Comparison of ENCODE assay signal across 8 cellular contexts in genomic region chr16:5097470-5098220, GRCh38.
DNase-seq lines count a peak whose midpoint lies in the region; ATAC-seq lines count a peak whose summit lies in the region.
"Not testable (repeated sequence)": the region's sequence is repeated elsewhere in the genome, so short reads cannot be mapped to it uniquely, and the experiment has no call there.

Gene EEF2KMT, minus strand, starts transcription at chr16:5097795. Its CDS starts 56 bp downstream, at chr16:5097739.

- H3K4me3 ChIP-seq in SK-N-MC, result peak within 1 kb of the TSS; percentile 80

- not testable (repeated sequence) for H3K9me3 Mint-ChIP-seq in activated naive CD4-positive, alpha-beta T cell treated with anti-CD3 and anti-CD28 coated beads, Interleukin-2, amount 50 U/mL, for 24 hours

- DNase-seq in GF-D8 (lab: John Stamatoyannopoulos, UW), result peak; percentile 97
- DNase-seq in NCI-H1048 (lab: John Stamatoyannopoulos, UW), result peak; percentile 78
- peak; percentile 91 for DNase-seq in SK-N-MC (ENCODE audit: low read depth, low spot score)
- DNase-seq in globus pallidus (ENCODE audit: low spot score), result peak; percentile 100
- peak; percentile 88 to 100 (median 99) for DNase-seq in nucleus accumbens (lab: John Stamatoyannopoulos, UW)
- DNase-seq in superior temporal gyrus (ENCODE audit: extremely low spot score), result peak; percentile 95

- not testable (repeated sequence) for H3K36me3 ChIP-seq in SK-N-MC (ENCODE audit: insufficient read depth, low read length)

- not testable (repeated sequence) for H3K27ac ChIP-seq in SK-N-MC

- peaks cover 25% of the 10 kb centered on the region for H3K4me1 Mint-ChIP-seq in activated naive CD4-positive, alpha-beta T cell treated with anti-CD3 and anti-CD28 coated beads, Interleukin-2, amount 50 U/mL, for 24 hours

- peak within 1 kb of the TSS; percentile 78 for H3K9ac ChIP-seq in SK-N-MC (ENCODE audit: insufficient read length)

- peak; percentile 92 for ATAC-seq in HG02571 (IDR thresholded peaks at IDR 0.05; ENCODE audit: unreplicated experiment)

- peak within 1 kb of the TSS; percentile 91 for H3K27ac Mint-ChIP-seq in activated naive CD4-positive, alpha-beta T cell treated with anti-CD3 and anti-CD28 coated beads, Interleukin-2, amount 50 U/mL, for 24 hours

- peak within 1 kb of the TSS; percentile 89 for H3K4me3 Mint-ChIP-seq in activated naive CD4-positive, alpha-beta T cell treated with anti-CD3 and anti-CD28 coated beads, Interleukin-2, amount 50 U/mL, for 24 hours

- H3K27me3 Mint-ChIP-seq in activated naive CD4-positive, alpha-beta T cell treated with anti-CD3 and anti-CD28 coated beads, Interleukin-2, amount 50 U/mL, for 24 hours, result not testable (repeated sequence)

- not testable (repeated sequence) for H3K9me3 ChIP-seq in SK-N-MC (ENCODE audit: low read depth, low read length)

- H3K36me3 Mint-ChIP-seq in activated naive CD4-positive, alpha-beta T cell treated with anti-CD3 and anti-CD28 coated beads, Interleukin-2, amount 50 U/mL, for 24 hours, result not testable (repeated sequence)
